Comparison of ENCODE assay signal across 17 cellular contexts in genomic region chr19:53912653-53913052, GRCh38. TPM values are rescaled to one million over a fixed set of nuclear protein-coding genes. Genes with fewer than 3 reads are reported as not detected.
DNase-seq lines count a peak whose midpoint lies in the region; ATAC-seq and TF ChIP-seq lines count a peak whose summit lies in the region.
"Had no signal": no experiment of that assay in that cellular context is flagged by ENCODE, and none has a peak within 500 bp of the region (broad histone marks: within the 10 kb centered on the region; RNA-seq: fewer than 3 reads in every experiment).

No MANE protein-coding gene starts in this region.

- no peak overlapping the region for H3K4me3 Mint-ChIP-seq in glutamatergic neuron (ENCODE audit: unreplicated experiment)
- H3K4me3 Mint-ChIP-seq: activated naive CD4-positive, alpha-beta T cell treated with anti-CD3 and anti-CD28 coated beads, Interleukin-2, amount 50 U/mL, for 24 hours had no signal

- in situ Hi-C loops in SK-MEL-5 (cut with HindIII; ENCODE audit: low pct_unique_long_range_greater_than_20kb, low sequenced_read_pairs) = no loop called here

- H3K4me1 Mint-ChIP-seq in glutamatergic neuron (ENCODE audit: low read depth, unreplicated experiment) = peaks cover 12% of the 10 kb centered on the region

- H3K36me3 ChIP-seq in BE2C (no peaks in the 10 kb centered on the region), upper lobe of left lung (no peaks in the 10 kb centered on the region)

- DNase-seq in BE2C = no peak
- no peak for DNase-seq in GM12864 (ENCODE audit: low read depth)
- DNase-seq in SK-MEL-5 (ENCODE audit: low read depth, low spot score) = peak; percentile 49
- DNase-seq in glutamatergic neuron = peak; percentile 55
- DNase-seq in upper lobe of left lung = no peak
- no peak for DNase-seq in SHP77 treated with DMSO at 0.1 percent for 48 hours (lab: John Stamatoyannopoulos, UW)
- DNase-seq: activated CD4-positive, CD25-positive, alpha-beta regulatory T cell; hippocampal formation; midbrain; NCI-H2081 treated with DMSO at 0.1 percent for 48 hours; retina had no signal

- TF ChIP-seq CTCF in BE2C (IDR thresholded peaks at IDR 0.05; ENCODE audit: low read depth, low read length) (peak; percentile 27), GM12864 (IDR thresholded peaks at IDR 0.05; ENCODE audit: low read depth, low read length, missing control alignments) (peak; percentile 61), glutamatergic neuron (IDR thresholded peaks at IDR 0.05; ENCODE audit: partially characterized antibody, unreplicated experiment) (peak; percentile 67), upper lobe of left lung (IDR thresholded peaks at IDR 0.05) (peak in 1 of 6 experiments; percentile 8)

- no peak overlapping the region for H3K4me3 ChIP-seq in BE2C (ENCODE audit: low read depth, low read length)
- no peak overlapping the region for H3K4me3 ChIP-seq in GM12864 (ENCODE audit: low read depth, low read length)
- H3K4me3 ChIP-seq in upper lobe of left lung = no peak overlapping the region

- no peak overlapping the region for H3K27ac Mint-ChIP-seq in glutamatergic neuron (ENCODE audit: unreplicated experiment)
- H3K27ac Mint-ChIP-seq: activated naive CD4-positive, alpha-beta T cell treated with anti-CD3 and anti-CD28 coated beads, Interleukin-2, amount 50 U/mL, for 24 hours had no signal

- peaks cover 36% of the 10 kb centered on the region for H3K27me3 ChIP-seq in BE2C
- peaks cover 5 to 29% (median 19%) of the 10 kb centered on the region in 4 donors for H3K27me3 ChIP-seq in upper lobe of left lung

- no peak for TF ChIP-seq POLR2A in upper lobe of left lung (IDR thresholded peaks at IDR 0.05)

- H3K27ac ChIP-seq in upper lobe of left lung = no peak overlapping the region
- H3K27ac ChIP-seq: RWPE1 had no signal

- no peaks in the 10 kb centered on the region for H3K9me3 ChIP-seq in BE2C
- H3K9me3 ChIP-seq in upper lobe of left lung = no peaks in the 10 kb centered on the region

- 73 to 74% methylated on average over 3 to 15 of the region's 18 CpGs for WGBS in upper lobe of left lung, 2 donors

- H3K4me1 ChIP-seq in BE2C (no peaks in the 10 kb centered on the region), upper lobe of left lung (peaks cover 8 to 20% (median 10%) of the 10 kb centered on the region in 4 donors)

- H3K36me3 Mint-ChIP-seq in glutamatergic neuron (ENCODE audit: unreplicated experiment) = peaks cover 1% of the 10 kb centered on the region
- H3K36me3 Mint-ChIP-seq: activated naive CD4-positive, alpha-beta T cell treated with anti-CD3 and anti-CD28 coated beads, Interleukin-2, amount 50 U/mL, for 24 hours had no signal

- TF ChIP-seq EP300 in upper lobe of left lung (IDR thresholded peaks at IDR 0.05) = no peak

- peaks cover 16% of the 10 kb centered on the region for H3K9me3 Mint-ChIP-seq in glutamatergic neuron (ENCODE audit: unreplicated experiment)
- H3K9me3 Mint-ChIP-seq: activated naive CD4-positive, alpha-beta T cell treated with anti-CD3 and anti-CD28 coated beads, Interleukin-2, amount 50 U/mL, for 24 hours had no signal

- ATAC-seq in upper lobe of left lung (ENCODE audit: low FRiP score in 2 of 2) (no peak), HG02981 (IDR thresholded peaks at IDR 0.05; ENCODE audit: unreplicated experiment) (no peak), GM19455 (IDR thresholded peaks at IDR 0.05; ENCODE audit: unreplicated experiment) (no peak)

- peaks cover 16% of the 10 kb centered on the region for H3K27me3 Mint-ChIP-seq in glutamatergic neuron (ENCODE audit: unreplicated experiment)

RNA-seq across cellular contexts. Expression of gene CACNG7, which starts 3.6 kb away (rescaled TPM):
- 6.7 TPM for polyA plus RNA-seq in BE2C (2012; ENCODE audit: insufficient read depth, insufficient read length, low read depth)
- not detected in 2 replicates for total RNA-seq in SK-MEL-5 (2014; rRNA removed; shearing (Covaris generic))
- polyA plus RNA-seq in SK-MEL-5 (2015; cell fraction: cytosol; rRNA removed) = 0.09 and 0.24 TPM in 2 replicates
- 0.47 TPM in 1 of 2 replicates, not detected in the other for polyA plus RNA-seq in SK-MEL-5 (2015; cell fraction: nucleus; rRNA removed)
- 60.4 TPM for total RNA-seq in glutamatergic neuron (ENCODE audit: unreplicated experiment)
- not detected for total RNA-seq in upper lobe of left lung
- total RNA-seq: dermis microvascular lymphatic vessel endothelial cell, HT1080 had no signal

RNA-seq across cellular contexts. Expression of gene PRKCG, which starts 30.7 kb away (rescaled TPM):
- 0.28 TPM for polyA plus RNA-seq in BE2C (2012; ENCODE audit: insufficient read depth, insufficient read length, low read depth)
- total RNA-seq in SK-MEL-5 (2014; rRNA removed; shearing (Covaris generic)) = not detected in 2 replicates
- 0.07 and 0.18 TPM in 2 replicates for polyA plus RNA-seq in SK-MEL-5 (2015; cell fraction: cytosol; rRNA removed)
- polyA plus RNA-seq in SK-MEL-5 (2015; cell fraction: nucleus; rRNA removed) = not detected in 2 replicates
- total RNA-seq in glutamatergic neuron (ENCODE audit: unreplicated experiment) = 33.1 TPM
- 1 to 10 TPM in 1 of 6 donors, under 1 TPM in 2, not detected in 3; 0.17 to 1.0 (median 0.39) TPM for total RNA-seq in upper lobe of left lung
- total RNA-seq: dermis microvascular lymphatic vessel endothelial cell, HT1080 had no signal

RNA-seq across cellular contexts. Expression of gene MYADM, which starts 45.0 kb away (rescaled TPM):
- 36.7 TPM for polyA plus RNA-seq in BE2C (2012; ENCODE audit: insufficient read depth, insufficient read length, low read depth)
- 4.0 and 4.5 TPM in 2 replicates for total RNA-seq in SK-MEL-5 (2014; rRNA removed; shearing (Covaris generic))
- polyA plus RNA-seq in SK-MEL-5 (2015; cell fraction: cytosol; rRNA removed) = 17.8 and 23.4 TPM in 2 replicates
- 2.6 and 14.3 TPM in 2 replicates for polyA plus RNA-seq in SK-MEL-5 (2015; cell fraction: nucleus; rRNA removed)
- total RNA-seq in glutamatergic neuron (ENCODE audit: unreplicated experiment) (61.5 TPM), upper lobe of left lung (100 to 1,000 TPM in 4 of 6 donors, 10 to 100 TPM in 2; 31.4 to 312 (median 145) TPM)

RNA-seq across cellular contexts. Expression of gene CACNG8, which starts 50.1 kb away (rescaled TPM):
- 0.88 TPM for polyA plus RNA-seq in BE2C (2012; ENCODE audit: insufficient read depth, insufficient read length, low read depth)
- not detected in 2 replicates for total RNA-seq in SK-MEL-5 (2014; rRNA removed; shearing (Covaris generic))
- polyA plus RNA-seq in SK-MEL-5 (2015; cell fraction: cytosol; rRNA removed) = 0.01 and 0.10 TPM in 2 replicates
- polyA plus RNA-seq in SK-MEL-5 (2015; cell fraction: nucleus; rRNA removed) = 0.11 and 0.22 TPM in 2 replicates
- total RNA-seq in glutamatergic neuron (ENCODE audit: unreplicated experiment) (4.3 TPM), upper lobe of left lung (under 1 TPM in 4 of 6 donors, not detected in 2; 0.09 to 0.44 (median 0.26) TPM)

Comparison
In these comparisons a context has a peak if more than half of its experiments do, and no peak if none do; other contexts are left out.
1. DNase-seq: peak in SK-MEL-5 (single experiment) and glutamatergic neuron (single experiment); none in BE2C (single experiment), GM12864 (single experiment), upper lobe of left lung (0 of 2) and SHP77 treated with DMSO at 0.1 percent for 48 hours (single experiment).
2. RNA of gene CACNG7, which starts 3.6 kb away (total RNA-seq): 60.4 TPM in glutamatergic neuron (single experiment); not detected in SK-MEL-5 and not detected in upper lobe of left lung; every median in the first group is over 10 times any median in the second.
3. RNA of gene PRKCG, which starts 30.7 kb away (total RNA-seq): 33.1 TPM in glutamatergic neuron (single experiment); 0.17 to 1.0 TPM in upper lobe of left lung and not detected in SK-MEL-5; every median in the first group is over 10 times any median in the second.